Comparison of ENCODE assay signal across 1 cellular context in the genomic region with DNA sequence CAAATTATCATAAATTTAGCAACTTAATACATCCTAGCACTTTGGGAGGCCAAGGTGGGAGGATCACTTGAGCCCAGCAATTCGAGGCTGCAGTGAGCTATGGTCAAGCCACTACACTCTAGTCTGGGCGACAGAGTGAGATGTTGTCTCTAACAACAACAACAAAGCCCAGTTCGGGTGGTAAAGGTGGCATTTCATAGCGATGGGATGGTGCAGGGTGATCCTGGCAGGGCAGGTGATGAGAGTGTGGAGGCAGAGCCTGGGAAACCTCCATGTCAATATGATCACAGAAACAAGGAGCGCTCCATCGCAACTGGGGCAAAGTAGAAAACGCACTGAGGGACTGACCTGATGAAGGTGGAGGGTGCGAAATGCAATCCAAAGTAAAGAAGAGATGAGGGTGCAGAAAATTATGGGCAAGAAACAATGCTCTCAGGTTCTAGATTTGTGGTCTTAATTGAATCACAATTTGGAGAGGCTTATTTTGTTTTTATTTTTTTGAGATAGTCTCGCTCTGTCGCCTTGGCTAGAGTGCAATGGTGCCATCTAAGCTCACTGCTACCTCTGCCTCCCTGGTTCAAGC.
TF ChIP-seq lines count a peak whose summit lies in the region.

No MANE protein-coding gene starts in this region.

TF ChIP-seq in K562, 482 proteins besides CTCF, POLR2A, EP300 and RAD21:
- TF ChIP-seq E2F5 (CRISPR knock-in tag; IDR thresholded peaks at IDR 0.05) (peak; percentile 54; the same call in 1 of the 2 replicates), BRCA1 (IDR thresholded peaks at IDR 0.05) (no peak), BRCA1 (CRISPR knock-in tag; IDR thresholded peaks at IDR 0.05) (0 out of 2 replicates have a peak, but pooled peaks have one; percentile 53), STAG1 (CRISPR knock-in tag; IDR thresholded peaks at IDR 0.05; ENCODE audit: borderline replicate concordance) (peak; percentile 46; the same call in 1 of the 2 replicates), FOXJ3 (CRISPR knock-in tag; IDR thresholded peaks at IDR 0.05) (no peak), CBX3 (IDR thresholded peaks at IDR 0.05; ENCODE audit: borderline replicate concordance in 1 of 2, low read length in 2 of 2) (no peak), FOXK1 (CRISPR knock-in tag; IDR thresholded peaks at IDR 0.05; ENCODE audit: borderline replicate concordance) (0 out of 2 replicates have a peak, but pooled peaks have one; percentile 57), HNRNPH1 (optimal IDR thresholded peaks at IDR 0.05; ENCODE audit: low read depth, low read length) (no peak), HNRNPK (IDR thresholded peaks at IDR 0.05; ENCODE audit: low read depth, low read length, poor library complexity, severe bottlenecking) (no peak), ZNF639 (CRISPR knock-in tag; conservative IDR thresholded peaks at IDR 0.05 in 1 of 2, IDR thresholded peaks at IDR 0.05 in 1 of 2) (peak in 1 of 2 experiments; percentile 84; a peak in 1 of 4 replicates)
- TF ChIP-seq, protein P1, sequence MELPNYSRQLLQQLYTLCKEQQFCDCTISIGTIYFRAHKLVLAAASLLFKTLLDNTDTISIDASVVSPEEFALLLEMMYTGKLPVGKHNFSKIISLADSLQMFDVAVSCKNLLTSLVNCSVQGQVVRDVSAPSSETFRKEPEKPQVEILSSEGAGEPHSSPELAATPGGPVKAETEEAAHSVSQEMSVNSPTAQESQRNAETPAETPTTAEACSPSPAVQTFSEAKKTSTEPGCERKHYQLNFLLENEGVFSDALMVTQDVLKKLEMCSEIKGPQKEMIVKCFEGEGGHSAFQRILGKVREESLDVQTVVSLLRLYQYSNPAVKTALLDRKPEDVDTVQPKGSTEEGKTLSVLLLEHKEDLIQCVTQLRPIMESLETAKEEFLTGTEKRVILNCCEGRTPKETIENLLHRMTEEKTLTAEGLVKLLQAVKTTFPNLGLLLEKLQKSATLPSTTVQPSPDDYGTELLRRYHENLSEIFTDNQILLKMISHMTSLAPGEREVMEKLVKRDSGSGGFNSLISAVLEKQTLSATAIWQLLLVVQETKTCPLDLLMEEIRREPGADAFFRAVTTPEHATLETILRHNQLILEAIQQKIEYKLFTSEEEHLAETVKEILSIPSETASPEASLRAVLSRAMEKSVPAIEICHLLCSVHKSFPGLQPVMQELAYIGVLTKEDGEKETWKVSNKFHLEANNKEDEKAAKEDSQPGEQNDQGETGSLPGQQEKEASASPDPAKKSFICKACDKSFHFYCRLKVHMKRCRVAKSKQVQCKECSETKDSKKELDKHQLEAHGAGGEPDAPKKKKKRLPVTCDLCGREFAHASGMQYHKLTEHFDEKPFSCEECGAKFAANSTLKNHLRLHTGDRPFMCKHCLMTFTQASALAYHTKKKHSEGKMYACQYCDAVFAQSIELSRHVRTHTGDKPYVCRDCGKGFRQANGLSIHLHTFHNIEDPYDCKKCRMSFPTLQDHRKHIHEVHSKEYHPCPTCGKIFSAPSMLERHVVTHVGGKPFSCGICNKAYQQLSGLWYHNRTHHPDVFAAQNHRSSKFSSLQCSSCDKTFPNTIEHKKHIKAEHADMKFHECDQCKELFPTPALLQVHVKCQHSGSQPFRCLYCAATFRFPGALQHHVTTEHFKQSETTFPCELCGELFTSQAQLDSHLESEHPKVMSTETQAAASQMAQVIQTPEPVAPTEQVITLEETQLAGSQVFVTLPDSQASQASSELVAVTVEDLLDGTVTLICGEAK (IDR thresholded peaks at IDR 0.05): no peak
- TF ChIP-seq, protein P1 (CRISPR knock-in tag; IDR thresholded peaks at IDR 0.05): peak; percentile 15; the same call in 1 of the 2 replicates
- TF ChIP-seq, protein P2, sequence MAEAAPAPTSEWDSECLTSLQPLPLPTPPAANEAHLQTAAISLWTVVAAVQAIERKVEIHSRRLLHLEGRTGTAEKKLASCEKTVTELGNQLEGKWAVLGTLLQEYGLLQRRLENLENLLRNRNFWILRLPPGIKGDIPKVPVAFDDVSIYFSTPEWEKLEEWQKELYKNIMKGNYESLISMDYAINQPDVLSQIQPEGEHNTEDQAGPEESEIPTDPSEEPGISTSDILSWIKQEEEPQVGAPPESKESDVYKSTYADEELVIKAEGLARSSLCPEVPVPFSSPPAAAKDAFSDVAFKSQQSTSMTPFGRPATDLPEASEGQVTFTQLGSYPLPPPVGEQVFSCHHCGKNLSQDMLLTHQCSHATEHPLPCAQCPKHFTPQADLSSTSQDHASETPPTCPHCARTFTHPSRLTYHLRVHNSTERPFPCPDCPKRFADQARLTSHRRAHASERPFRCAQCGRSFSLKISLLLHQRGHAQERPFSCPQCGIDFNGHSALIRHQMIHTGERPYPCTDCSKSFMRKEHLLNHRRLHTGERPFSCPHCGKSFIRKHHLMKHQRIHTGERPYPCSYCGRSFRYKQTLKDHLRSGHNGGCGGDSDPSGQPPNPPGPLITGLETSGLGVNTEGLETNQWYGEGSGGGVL (CRISPR knock-in tag; IDR thresholded peaks at IDR 0.05): no peak
TF ChIP-seq in K562: peak in this region for 6.
